11 cellular contexts compared by ENCODE assay signal in genomic region chr9:21217211-21217610, GRCh38. TPM values are rescaled to one million over a fixed set of nuclear protein-coding genes. Genes with fewer than 3 reads are reported as not detected.
"Had no signal": no experiment of that assay in that cellular context is flagged by ENCODE, and none has a peak within 500 bp of the region (broad histone marks: within the 10 kb centered on the region; RNA-seq: fewer than 3 reads in every experiment).

IFNA16 (minus strand) TSS chr9:21217311; CDS start chr9:21217305, 6 bp downstream.

RNA-seq across cellular contexts. Expression of gene IFNA16, which starts in this region (rescaled TPM):
- total RNA-seq: OCI-LY7, PC-3, PC-9, Peyer's patch, Right ventricle myocardium inferior, Right ventricle myocardium superior, RPMI7951, SJCRH30, SJSA1, SK-MEL-5 had no signal
- polyA plus RNA-seq: SK-N-SH had no signal
